ENCODE assay signal across 16 cellular contexts in genomic region chr18:63188063-63188462, GRCh38.
DNase-seq lines count a peak whose midpoint lies in the region; ATAC-seq and TF ChIP-seq lines count a peak whose summit lies in the region.
"Had no signal": no experiment of that assay in that cellular context is flagged by ENCODE, and none has a peak within 500 bp of the region (broad histone marks: within the 10 kb centered on the region; RNA-seq: fewer than 3 reads in every experiment).

No MANE protein-coding gene starts in this region.

- H3K27ac Mint-ChIP-seq in activated CD4-positive, alpha-beta memory T cell treated with anti-CD3 and anti-CD28 coated beads for 36 hours: peak overlapping the region; percentile 43
- no peak overlapping the region for H3K27ac Mint-ChIP-seq in activated CD4-positive, alpha-beta memory T cell treated with anti-CD3 and anti-CD28 coated beads, Interleukin-2, amount 10 ng/mL, durations not matched to agents 7 days and 5 days
- H3K27ac Mint-ChIP-seq: activated CD8-positive, alpha-beta memory T cell treated with anti-CD3 and anti-CD28 coated beads, Interleukin-2, amount 10 ng/mL, durations not matched to agents 7 days and 5 days had no signal

- H3K9ac ChIP-seq in MM.1S (ENCODE audit: low read length): peak overlapping the region; percentile 12; the same call in 1 of the 2 replicates

- no peaks in the 10 kb centered on the region for H4K20me1 ChIP-seq in MM.1S (ENCODE audit: insufficient read depth, low read length)

- no peaks in the 10 kb centered on the region for H3K9me3 ChIP-seq in MM.1S (replicated peaks; ENCODE audit: insufficient read depth, low read length)
- H3K9me3 ChIP-seq: A549, right atrium auricular region, upper lobe of right lung had no signal

- no peaks in the 10 kb centered on the region for H3K9me3 Mint-ChIP-seq in activated CD4-positive, alpha-beta memory T cell treated with anti-CD3 and anti-CD28 coated beads for 36 hours
- H3K9me3 Mint-ChIP-seq in activated CD4-positive, alpha-beta memory T cell treated with anti-CD3 and anti-CD28 coated beads, Interleukin-2, amount 10 ng/mL, durations not matched to agents 7 days and 5 days: no peaks in the 10 kb centered on the region

- no peak overlapping the region for H3K4me3 Mint-ChIP-seq in activated CD4-positive, alpha-beta memory T cell treated with anti-CD3 and anti-CD28 coated beads for 36 hours
- no peak overlapping the region for H3K4me3 Mint-ChIP-seq in activated CD4-positive, alpha-beta memory T cell treated with anti-CD3 and anti-CD28 coated beads, Interleukin-2, amount 10 ng/mL, durations not matched to agents 7 days and 5 days
- H3K4me3 Mint-ChIP-seq: activated CD8-positive, alpha-beta memory T cell treated with anti-CD3 and anti-CD28 coated beads, Interleukin-2, amount 10 ng/mL, durations not matched to agents 7 days and 5 days had no signal

- H3K79me2 ChIP-seq in MM.1S (ENCODE audit: low read length): peaks cover 67% of the 10 kb centered on the region

- H3K27ac ChIP-seq in MM.1S (ENCODE audit: low read length): peak overlapping the region; percentile 70
- H3K27ac ChIP-seq: A549, upper lobe of right lung had no signal

- no peak overlapping the region for H3K4me3 ChIP-seq in MM.1S (ENCODE audit: low read length)
- H3K4me3 ChIP-seq: A549, lung, right atrium auricular region, upper lobe of right lung had no signal

- no peaks in the 10 kb centered on the region for H3K27me3 ChIP-seq in MM.1S (replicated peaks; ENCODE audit: insufficient read depth, low read length)
- H3K27me3 ChIP-seq: right atrium auricular region, upper lobe of right lung had no signal

- DNase-seq in activated CD4-positive, alpha-beta memory T cell treated with anti-CD3 and anti-CD28 coated beads for 36 hours: no peak
- DNase-seq in activated CD4-positive, alpha-beta memory T cell treated with anti-CD3 and anti-CD28 coated beads, Interleukin-2, amount 10 ng/mL, durations not matched to agents 7 days and 5 days: no peak
- DNase-seq in MM.1S (peak; percentile 75), NCI-H2227 treated with DMSO at 0.1 percent for 48 hours (lab: John Stamatoyannopoulos, UW) (no peak), NCI-H526 treated with DMSO at 0.1 percent for 48 hours (lab: John Stamatoyannopoulos, UW) (no peak)
- DNase-seq in stimulated activated naive CD8-positive, alpha-beta T cell treated with anti-CD3 and anti-CD28 coated beads, Interleukin-15, Interleukin-2, amounts not matched to agents 100 U/mL and 50 U/mL, for 24 hours: no peak
- DNase-seq: activated CD8-positive, alpha-beta memory T cell treated with anti-CD3 and anti-CD28 coated beads, Interleukin-2, amount 10 ng/mL, durations not matched to agents 7 days and 5 days; COR-L47; foreskin melanocyte; SHP77 treated with DMSO at 0.1 percent for 48 hours; upper lobe of right lung had no signal

- intact Hi-C loops in activated CD4-positive, alpha-beta memory T cell treated with anti-CD3 and anti-CD28 coated beads for 36 hours (cut with micrococcal nuclease): no loop called here

- H3F3A ChIP-seq in MM.1S (ENCODE audit: insufficient read depth, low read length): peaks cover 24% of the 10 kb centered on the region

- POLR2A ChIA-PET in activated CD4-positive, alpha-beta memory T cell treated with anti-CD3 and anti-CD28 coated beads for 36 hours (lab: Charles Lee): interaction anchor here (0.9 to 1.3 kb wide), 2 partner anchors 12 to 26 kb away, joined by 3 to 6 read pairs; no protein-coding TSS in a partner anchor
- POLR2A ChIA-PET in activated CD4-positive, alpha-beta memory T cell treated with anti-CD3 and anti-CD28 coated beads, Interleukin-2, amount 10 ng/mL, durations not matched to agents 7 days and 5 days (lab: Charles Lee): interaction anchor here (0.9 to 1.6 kb wide), 4 partner anchors 9 to 126 kb away, joined by 3 to 7 read pairs (median 4); no protein-coding TSS in a partner anchor

- no peaks in the 10 kb centered on the region for H3K36me3 ChIP-seq in MM.1S (replicated peaks; ENCODE audit: insufficient read depth, low read length)
- H3K36me3 ChIP-seq: right atrium auricular region, upper lobe of right lung had no signal

- ATAC-seq in GM21360 (IDR thresholded peaks at IDR 0.05; ENCODE audit: unreplicated experiment): peak; percentile 33
- ATAC-seq in stimulated activated naive CD8-positive, alpha-beta T cell treated with anti-CD3 and anti-CD28 coated beads, Interleukin-15, Interleukin-2, amounts not matched to agents 100 U/mL and 50 U/mL, for 24 hours: peak; percentile 26
- no peak for ATAC-seq in GM21717 (IDR thresholded peaks at IDR 0.05; ENCODE audit: unreplicated experiment)
- ATAC-seq: A549; activated CD8-positive, alpha-beta memory T cell treated with anti-CD3 and anti-CD28 coated beads, Interleukin-2, amount 10 ng/mL, durations not matched to agents 7 days and 5 days; upper lobe of right lung had no signal

- H2AFZ ChIP-seq in MM.1S (ENCODE audit: low read length): no peak overlapping the region

- H3K27me3 Mint-ChIP-seq in activated CD4-positive, alpha-beta memory T cell treated with anti-CD3 and anti-CD28 coated beads for 36 hours: no peaks in the 10 kb centered on the region
- H3K27me3 Mint-ChIP-seq in activated CD4-positive, alpha-beta memory T cell treated with anti-CD3 and anti-CD28 coated beads, Interleukin-2, amount 10 ng/mL, durations not matched to agents 7 days and 5 days: no peaks in the 10 kb centered on the region
- H3K27me3 Mint-ChIP-seq: activated CD8-positive, alpha-beta memory T cell treated with anti-CD3 and anti-CD28 coated beads, Interleukin-2, amount 10 ng/mL, durations not matched to agents 7 days and 5 days had no signal

- H3K4me2 ChIP-seq in MM.1S (ENCODE audit: low read depth, low read length): peak overlapping the region; percentile 39
- H3K4me2 ChIP-seq: A549 had no signal

- peaks cover 14% of the 10 kb centered on the region for H3K36me3 Mint-ChIP-seq in activated CD4-positive, alpha-beta memory T cell treated with anti-CD3 and anti-CD28 coated beads for 36 hours
- peaks cover 45% of the 10 kb centered on the region for H3K36me3 Mint-ChIP-seq in activated CD4-positive, alpha-beta memory T cell treated with anti-CD3 and anti-CD28 coated beads, Interleukin-2, amount 10 ng/mL, durations not matched to agents 7 days and 5 days (ENCODE audit: low read depth)

- H3K9me2 ChIP-seq in MM.1S (replicated peaks; ENCODE audit: insufficient read depth, low read length): no peaks in the 10 kb centered on the region

- H3K4me1 Mint-ChIP-seq in activated CD4-positive, alpha-beta memory T cell treated with anti-CD3 and anti-CD28 coated beads for 36 hours (ENCODE audit: low read depth): peaks cover 86% of the 10 kb centered on the region
- H3K4me1 Mint-ChIP-seq in activated CD4-positive, alpha-beta memory T cell treated with anti-CD3 and anti-CD28 coated beads, Interleukin-2, amount 10 ng/mL, durations not matched to agents 7 days and 5 days: peaks cover 70% of the 10 kb centered on the region

- no peak for TF ChIP-seq CTCF in MM.1S (IDR thresholded peaks at IDR 0.05; ENCODE audit: low read length)

- peaks cover 49% of the 10 kb centered on the region for H3K4me1 ChIP-seq in MM.1S (ENCODE audit: low read length)
- H3K4me1 ChIP-seq: A549, upper lobe of right lung had no signal

- CTCF ChIA-PET in activated CD4-positive, alpha-beta memory T cell treated with anti-CD3 and anti-CD28 coated beads for 36 hours (lab: Charles Lee): interaction anchor here (0.8 to 1.2 kb wide), 4 partner anchors 8 to 152 kb away, joined by 3 to 5 read pairs (median 4); no protein-coding TSS in a partner anchor
- CTCF ChIA-PET in activated CD4-positive, alpha-beta memory T cell treated with anti-CD3 and anti-CD28 coated beads, Interleukin-2, amount 10 ng/mL, durations not matched to agents 7 days and 5 days (lab: Charles Lee): interaction anchor here (2.8 kb wide), 1 partner anchor 131 kb away, joined by 10 read pairs; the partner anchor contains the start of gene BCL2
